ENCODE assay signal across 9 cellular contexts in genomic region chr2:5696741-5697521, GRCh38. TPM values are rescaled to one million over a fixed set of nuclear protein-coding genes. Genes with fewer than 3 reads are reported as not detected.
DNase-seq lines count a peak whose midpoint lies in the region; ATAC-seq and TF ChIP-seq lines count a peak whose summit lies in the region.
"Had no signal": no experiment of that assay in that cellular context is flagged by ENCODE, and none has a peak within 500 bp of the region (broad histone marks: within the 10 kb centered on the region; RNA-seq: fewer than 3 reads in every experiment).

No MANE protein-coding gene starts in this region.

- H3K36me3 ChIP-seq in SK-N-MC (ENCODE audit: insufficient read depth, low read length), result peaks cover 16% of the 10 kb centered on the region

- H3K27ac Mint-ChIP-seq in activated CD4-positive, alpha-beta T cell treated with anti-CD3 and anti-CD28 coated beads for 36 hours, result no peak overlapping the region
- H3K27ac Mint-ChIP-seq in type B pancreatic cell, result peak overlapping the region; percentile 43

- no peaks in the 10 kb centered on the region for H3K9me3 ChIP-seq in SK-N-MC (ENCODE audit: low read depth, low read length)
- H3K9me3 ChIP-seq in iPS-18c (ENCODE audit: control insufficient read depth, insufficient read depth, low read length), result peaks cover 2% of the 10 kb centered on the region

- intact Hi-C loops in activated CD4-positive, alpha-beta T cell treated with anti-CD3 and anti-CD28 coated beads for 36 hours (cut with DNase I, micrococcal nuclease), result no loop called here

- no peak overlapping the region for H3K4me3 Mint-ChIP-seq in activated CD4-positive, alpha-beta T cell treated with anti-CD3 and anti-CD28 coated beads for 36 hours
- H3K4me3 Mint-ChIP-seq in type B pancreatic cell, result peak overlapping the region; percentile 84

- ATAC-seq in activated CD4-positive, alpha-beta T cell treated with anti-CD3 and anti-CD28 coated beads for 36 hours, result peak; percentile 9
- ATAC-seq in GM21825 (IDR thresholded peaks at IDR 0.05; ENCODE audit: unreplicated experiment), result no peak

- POLR2A ChIA-PET in activated CD4-positive, alpha-beta T cell treated with anti-CD3 and anti-CD28 coated beads for 36 hours (lab: Charles Lee), result no interaction called here

- peaks cover 11% of the 10 kb centered on the region for H3K4me1 Mint-ChIP-seq in activated CD4-positive, alpha-beta T cell treated with anti-CD3 and anti-CD28 coated beads for 36 hours
- peaks cover 26% of the 10 kb centered on the region for H3K4me1 Mint-ChIP-seq in type B pancreatic cell (ENCODE audit: unreplicated experiment)

- peaks cover 48% of the 10 kb centered on the region for H3K27me3 Mint-ChIP-seq in activated CD4-positive, alpha-beta T cell treated with anti-CD3 and anti-CD28 coated beads for 36 hours
- H3K27me3 Mint-ChIP-seq in type B pancreatic cell, result peaks cover 13% of the 10 kb centered on the region

- H3K9ac ChIP-seq in SK-N-MC (ENCODE audit: insufficient read length), result no peak overlapping the region

- H3K36me3 Mint-ChIP-seq in activated CD4-positive, alpha-beta T cell treated with anti-CD3 and anti-CD28 coated beads for 36 hours (ENCODE audit: low read depth), result peaks cover 1% of the 10 kb centered on the region
- H3K36me3 Mint-ChIP-seq in type B pancreatic cell, result peaks cover 34% of the 10 kb centered on the region

- peak overlapping the region; percentile 91 for H3K4me3 ChIP-seq in SK-N-MC
- peak overlapping the region; percentile 69 for H3K4me3 ChIP-seq in iPS-18c (ENCODE audit: insufficient read depth, low read depth, low read length)

- CTCF ChIA-PET in activated CD4-positive, alpha-beta T cell treated with anti-CD3 and anti-CD28 coated beads for 36 hours (lab: Charles Lee), result no interaction called here

- H3K27ac ChIP-seq in SK-N-MC, result no peak overlapping the region

- H3K9me3 Mint-ChIP-seq in activated CD4-positive, alpha-beta T cell treated with anti-CD3 and anti-CD28 coated beads for 36 hours (ENCODE audit: low read depth), result no peaks in the 10 kb centered on the region
- H3K9me3 Mint-ChIP-seq in type B pancreatic cell, result no peaks in the 10 kb centered on the region

- TF ChIP-seq CTCF in type B pancreatic cell (conservative IDR thresholded peaks at IDR 0.05), result no peak

- DNase-seq in activated CD4-positive, alpha-beta T cell treated with anti-CD3 and anti-CD28 coated beads for 36 hours, result peak; percentile 19
- DNase-seq in activated CD4-positive, alpha-beta T cell treated with anti-CD3 and anti-CD28 coated beads, Interleukin-2, amount 50 U/mL, for 4 hours, result no peak
- DNase-seq in SK-N-MC (ENCODE audit: low read depth, low spot score), result no peak
- peak; percentile 82 for DNase-seq in type B pancreatic cell (ENCODE audit: extremely low spot score, unreplicated experiment)
- no peak for DNase-seq in NCI-H128 (lab: John Stamatoyannopoulos, UW; ENCODE audit: unreplicated experiment)
- no peak for DNase-seq in NOMO-1 (lab: John Stamatoyannopoulos, UW; ENCODE audit: unreplicated experiment in 2 of 2)

RNA-seq across cellular contexts. Expression of gene SOX11, which starts 4.7 kb away (rescaled TPM):
- not detected for total RNA-seq in activated CD4-positive, alpha-beta T cell treated with anti-CD3 and anti-CD28 coated beads for 36 hours
- total RNA-seq in type B pancreatic cell (ENCODE audit: low replicate concordance), result 21.1 and 83.2 TPM in 2 replicates
- total RNA-seq: dermis microvascular lymphatic vessel endothelial cell had no signal

Comparison
In these comparisons a context has a peak if more than half of its experiments do, and no peak if none do; other contexts are left out.
1. DNase-seq: peak in activated CD4-positive, alpha-beta T cell treated with anti-CD3 and anti-CD28 coated beads for 36 hours (single experiment) and type B pancreatic cell (single experiment); none in activated CD4-positive, alpha-beta T cell treated with anti-CD3 and anti-CD28 coated beads, Interleukin-2, amount 50 U/mL, for 4 hours (0 of 2), SK-N-MC (single experiment), NCI-H128 (single experiment) and NOMO-1 (0 of 2).
2. RNA of gene SOX11, which starts 4.7 kb away (total RNA-seq): 21.1 to 83.2 TPM in type B pancreatic cell; not detected in activated CD4-positive, alpha-beta T cell treated with anti-CD3 and anti-CD28 coated beads for 36 hours; every median in the first group is over 10 times any median in the second.